ENCODE assay signal across 8 cellular contexts in the genomic region with DNA sequence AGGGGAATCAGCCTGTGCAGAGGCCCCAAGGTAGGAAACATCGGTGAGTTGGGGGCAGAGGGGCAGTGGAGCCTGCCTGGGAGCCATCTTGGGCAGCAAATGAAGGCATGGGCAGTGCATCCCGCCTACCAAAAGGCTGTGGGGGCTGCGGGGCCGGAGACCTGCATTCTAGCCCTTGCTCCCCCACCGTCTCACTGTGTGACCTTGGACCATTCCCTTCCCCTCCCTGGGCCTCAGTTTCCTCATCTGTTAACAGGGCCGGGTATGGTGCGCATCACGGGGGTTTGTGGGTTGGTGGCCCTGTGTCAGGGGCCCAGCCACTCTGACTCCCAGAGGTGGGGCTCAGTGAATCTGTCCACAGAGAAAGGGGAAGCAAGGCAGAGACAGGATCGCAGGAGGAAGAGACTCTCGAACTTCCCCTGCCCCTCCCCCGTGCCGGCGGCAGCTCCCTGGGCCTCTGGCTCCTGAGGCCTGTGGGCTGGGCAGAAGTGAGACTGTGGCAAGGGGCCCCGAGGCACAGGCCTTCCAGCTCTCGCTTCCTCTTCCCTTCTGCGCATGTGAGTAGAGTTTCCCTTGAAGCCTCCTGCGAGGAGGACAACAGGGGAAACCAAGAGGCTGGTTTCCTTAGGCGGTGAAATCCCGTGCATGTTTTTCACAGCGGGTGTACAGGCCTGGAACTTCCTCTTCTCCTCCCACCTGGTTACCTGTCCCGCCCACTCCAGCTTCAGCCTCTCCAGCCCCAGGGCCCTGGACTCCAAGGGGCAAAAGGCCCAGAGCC. TPM values are rescaled to one million over a fixed set of nuclear protein-coding genes. Genes with fewer than 3 reads are reported as not detected.
A peak's percentile ranks its signal among the peaks of the same experiment; 100 is the strongest.
DNase-seq lines count a peak whose midpoint lies in the region; ATAC-seq, FAIRE-seq and TF ChIP-seq lines count a peak whose summit lies in the region.

No MANE protein-coding gene starts in this region.

- no peaks in the 10 kb centered on the region for H3K36me3 Mint-ChIP-seq in activated T-cell treated with anti-CD3 and anti-CD28 coated beads, Interleukin-2, amount 50 U/mL, for 24 hours (ENCODE audit: low read depth)

- H3K4me3 Mint-ChIP-seq in activated T-cell treated with anti-CD3 and anti-CD28 coated beads, Interleukin-2, amount 50 U/mL, for 24 hours: peak overlapping the region; percentile 63

- H3K27me3 Mint-ChIP-seq in activated T-cell treated with anti-CD3 and anti-CD28 coated beads, Interleukin-2, amount 50 U/mL, for 24 hours: no peaks in the 10 kb centered on the region

- no peaks in the 10 kb centered on the region for H3K9me3 Mint-ChIP-seq in activated T-cell treated with anti-CD3 and anti-CD28 coated beads, Interleukin-2, amount 50 U/mL, for 24 hours

- peak; percentile 72 for TF ChIP-seq POLR2A in GM12891 (IDR thresholded peaks at IDR 0.05; ENCODE audit: low read depth, low read length)

- peak overlapping the region; percentile 95 for H3K27ac Mint-ChIP-seq in activated T-cell treated with anti-CD3 and anti-CD28 coated beads, Interleukin-2, amount 50 U/mL, for 24 hours

- intact Hi-C loops in left ventricle myocardium superior (cut with micrococcal nuclease): no loop called here

- H3K4me1 Mint-ChIP-seq in activated T-cell treated with anti-CD3 and anti-CD28 coated beads, Interleukin-2, amount 50 U/mL, for 24 hours (ENCODE audit: low read depth): peaks cover 54% of the 10 kb centered on the region

- DNase-seq in GM12891 (ENCODE audit: insufficient read length, low spot score) (peak; percentile 79), NOMO-1 (lab: John Stamatoyannopoulos, UW; ENCODE audit: unreplicated experiment in 2 of 2) (peak; percentile 99), left ventricle myocardium superior (peak; percentile 83), superior temporal gyrus (ENCODE audit: extremely low spot score) (no peak), foreskin melanocyte (no peak)
- DNase-seq in activated T-cell treated with anti-CD3 and anti-CD28 coated beads, Interleukin-2, amount 50 U/mL, for 24 hours: peak; percentile 83
- DNase-seq in stimulated activated CD4-positive, alpha-beta T cell treated with anti-CD3 and anti-CD28 coated beads, Interleukin-15, amount 100 ng/mL, for 1 hour (ENCODE audit: low read depth in 1 of 2, low spot score in 1 of 2): peak; percentile 22 to 60

- ATAC-seq in HG02623 (IDR thresholded peaks at IDR 0.05; ENCODE audit: unreplicated experiment): peak; percentile 89
- peak; percentile 75 for ATAC-seq in left ventricle myocardium superior

- peak; percentile 79 for FAIRE-seq in GM12891 (lab: Jason Lieb, UNC)

TF ChIP-seq in GM12891, 5 proteins besides CTCF, POLR2A, EP300 and RAD21:
- TF ChIP-seq SPI1 (IDR thresholded peaks at IDR 0.05; ENCODE audit: low read depth, low read length): peak; percentile 97
- TF ChIP-seq POLR2AphosphoS5 (IDR thresholded peaks at IDR 0.05; ENCODE audit: low read depth, low read length): peak; percentile 73; the same call in 1 of the 2 replicates
- TF ChIP-seq POU2F2 (IDR thresholded peaks at IDR 0.05; ENCODE audit: low read depth, low read length): peak; percentile 73; the same call in 1 of the 2 replicates
- peak; percentile 22 for TF ChIP-seq PAX5 (IDR thresholded peaks at IDR 0.05; ENCODE audit: insufficient read depth, low read length, severe bottlenecking)
- peak; percentile 63; the same call in 1 of the 2 replicates for TF ChIP-seq TAF1 (IDR thresholded peaks at IDR 0.05; ENCODE audit: low read depth, low read length)
TF ChIP-seq in GM12891: peak in this region for 5.

RNA-seq across cellular contexts. Expression of gene IDH2, which starts 42.9 kb away (rescaled TPM):
- 111 TPM for polyA plus RNA-seq in GM12891 (2012; ENCODE audit: low read depth, missing spikeins)
- total RNA-seq in left ventricle myocardium superior: 1,172 TPM

RNA-seq across cellular contexts. Expression of gene ZNF710, which starts 58.3 kb away (rescaled TPM):
- polyA plus RNA-seq in GM12891 (2012; ENCODE audit: low read depth, missing spikeins): 5.9 TPM
- 6.1 TPM for total RNA-seq in left ventricle myocardium superior

Comparison
In these comparisons a context has a peak if more than half of its experiments do, and no peak if none do; other contexts are left out.
1. DNase-seq: peak in GM12891 (single experiment), NOMO-1 (2 of 2), activated T-cell treated with anti-CD3 and anti-CD28 coated beads, Interleukin-2, amount 50 U/mL, for 24 hours (single experiment), left ventricle myocardium superior (single experiment) and stimulated activated CD4-positive, alpha-beta T cell treated with anti-CD3 and anti-CD28 coated beads, Interleukin-15, amount 100 ng/mL, for 1 hour (2 of 2); none in superior temporal gyrus (single experiment) and foreskin melanocyte (single experiment).